1 cellular context compared by ENCODE assay signal in genomic region chr6:166313255-166314070, GRCh38.
TF ChIP-seq lines count a peak whose summit lies in the region.

No MANE protein-coding gene starts in this region.

TF ChIP-seq in K562, 482 proteins besides CTCF, POLR2A, EP300 and RAD21 (continued from another document and continues in another):
- TF ChIP-seq, protein P1, sequence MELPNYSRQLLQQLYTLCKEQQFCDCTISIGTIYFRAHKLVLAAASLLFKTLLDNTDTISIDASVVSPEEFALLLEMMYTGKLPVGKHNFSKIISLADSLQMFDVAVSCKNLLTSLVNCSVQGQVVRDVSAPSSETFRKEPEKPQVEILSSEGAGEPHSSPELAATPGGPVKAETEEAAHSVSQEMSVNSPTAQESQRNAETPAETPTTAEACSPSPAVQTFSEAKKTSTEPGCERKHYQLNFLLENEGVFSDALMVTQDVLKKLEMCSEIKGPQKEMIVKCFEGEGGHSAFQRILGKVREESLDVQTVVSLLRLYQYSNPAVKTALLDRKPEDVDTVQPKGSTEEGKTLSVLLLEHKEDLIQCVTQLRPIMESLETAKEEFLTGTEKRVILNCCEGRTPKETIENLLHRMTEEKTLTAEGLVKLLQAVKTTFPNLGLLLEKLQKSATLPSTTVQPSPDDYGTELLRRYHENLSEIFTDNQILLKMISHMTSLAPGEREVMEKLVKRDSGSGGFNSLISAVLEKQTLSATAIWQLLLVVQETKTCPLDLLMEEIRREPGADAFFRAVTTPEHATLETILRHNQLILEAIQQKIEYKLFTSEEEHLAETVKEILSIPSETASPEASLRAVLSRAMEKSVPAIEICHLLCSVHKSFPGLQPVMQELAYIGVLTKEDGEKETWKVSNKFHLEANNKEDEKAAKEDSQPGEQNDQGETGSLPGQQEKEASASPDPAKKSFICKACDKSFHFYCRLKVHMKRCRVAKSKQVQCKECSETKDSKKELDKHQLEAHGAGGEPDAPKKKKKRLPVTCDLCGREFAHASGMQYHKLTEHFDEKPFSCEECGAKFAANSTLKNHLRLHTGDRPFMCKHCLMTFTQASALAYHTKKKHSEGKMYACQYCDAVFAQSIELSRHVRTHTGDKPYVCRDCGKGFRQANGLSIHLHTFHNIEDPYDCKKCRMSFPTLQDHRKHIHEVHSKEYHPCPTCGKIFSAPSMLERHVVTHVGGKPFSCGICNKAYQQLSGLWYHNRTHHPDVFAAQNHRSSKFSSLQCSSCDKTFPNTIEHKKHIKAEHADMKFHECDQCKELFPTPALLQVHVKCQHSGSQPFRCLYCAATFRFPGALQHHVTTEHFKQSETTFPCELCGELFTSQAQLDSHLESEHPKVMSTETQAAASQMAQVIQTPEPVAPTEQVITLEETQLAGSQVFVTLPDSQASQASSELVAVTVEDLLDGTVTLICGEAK (IDR thresholded peaks at IDR 0.05) = 0 out of 2 replicates have a peak, but pooled peaks have one; percentile 22
- TF ChIP-seq, protein P1 (CRISPR knock-in tag; IDR thresholded peaks at IDR 0.05) = 0 out of 2 replicates have a peak, but pooled peaks have one; percentile 47
- TF ChIP-seq FOS (IDR thresholded peaks at IDR 0.05; ENCODE audit: extremely low read depth, insufficient read length) (no peak), HMG20B (CRISPR knock-in tag; IDR thresholded peaks at IDR 0.05) (no peak), NFYB (IDR thresholded peaks at IDR 0.05; ENCODE audit: extremely low read depth, insufficient read length) (no peak), ZNF175 (CRISPR knock-in tag; IDR thresholded peaks at IDR 0.05; ENCODE audit: low read depth) (peak; percentile 83; the same call in 1 of the 2 replicates), IRF2 (CRISPR knock-in tag; IDR thresholded peaks at IDR 0.05) (no peak), SRSF1 (IDR thresholded peaks at IDR 0.05; ENCODE audit: low read depth, low read length) (no peak), EP400 (IDR thresholded peaks at IDR 0.05) (peak; percentile 41; the same call in 1 of the 2 replicates), ZNF140 (CRISPR knock-in tag; IDR thresholded peaks at IDR 0.05) (no peak), SMAD4 (CRISPR knock-in tag; conservative IDR thresholded peaks at IDR 0.05) (peak; percentile 81), DMBX1 (CRISPR knock-in tag; IDR thresholded peaks at IDR 0.05; ENCODE audit: borderline replicate concordance) (peak; percentile 75; the same call in 1 of the 2 replicates), NCOA6 (IDR thresholded peaks at IDR 0.05) (no peak), HDAC3 (IDR thresholded peaks at IDR 0.05; ENCODE audit: borderline replicate concordance, partially characterized antibody) (no peak), MED1 (CRISPR knock-in tag; IDR thresholded peaks at IDR 0.05; ENCODE audit: borderline replicate concordance) (no peak), ZNF696 (CRISPR knock-in tag; conservative IDR thresholded peaks at IDR 0.05) (no peak), RBM14 (IDR thresholded peaks at IDR 0.05; ENCODE audit: borderline replicate concordance, insufficient read depth, low read depth, low read length) (no peak), RAD51 (IDR thresholded peaks at IDR 0.05; ENCODE audit: borderline replicate concordance, low read depth) (no peak; the same call in 1 of the 2 replicates), KAT2B (IDR thresholded peaks at IDR 0.05; ENCODE audit: low read depth, low read length) (no peak), SETDB1 (IDR thresholded peaks at IDR 0.05; ENCODE audit: low read length) (no peak), TAF7 (tag; IDR thresholded peaks at IDR 0.05) (no peak), NONO (IDR thresholded peaks at IDR 0.05; ENCODE audit: low read depth in 2 of 2, low read length in 1 of 2) (no peak), STAT5A (IDR thresholded peaks at IDR 0.05; ENCODE audit: borderline replicate concordance, low read length) (no peak), YBX1 (IDR thresholded peaks at IDR 0.05) (no peak), NR2F6 (CRISPR knock-in tag; IDR thresholded peaks at IDR 0.05) (no peak), CTBP1 (IDR thresholded peaks at IDR 0.05; ENCODE audit: borderline replicate concordance) (no peak), THAP7 (CRISPR knock-in tag; IDR thresholded peaks at IDR 0.05) (no peak), GATA2 (CRISPR knock-in tag; IDR thresholded peaks at IDR 0.05) (no peak), SMARCC2 (IDR thresholded peaks at IDR 0.05; ENCODE audit: low read depth) (no peak), SIN3A (IDR thresholded peaks at IDR 0.05; ENCODE audit: borderline replicate concordance in 2 of 2, control insufficient read depth in 1 of 2, low read depth in 2 of 2, low read length in 2 of 2) (no peak), NELFE (IDR thresholded peaks at IDR 0.05; ENCODE audit: insufficient read depth, insufficient read length) (no peak), FOXK2 (conservative IDR thresholded peaks at IDR 0.05 in 1 of 2, IDR thresholded peaks at IDR 0.05 in 1 of 2; ENCODE audit: low read depth in 2 of 2) (no peak), BMI1 (IDR thresholded peaks at IDR 0.05; ENCODE audit: low read length) (0 out of 2 replicates have a peak, but pooled peaks have one; percentile 25), SOX6 (IDR thresholded peaks at IDR 0.05) (no peak), ZBTB5 (IDR thresholded peaks at IDR 0.05) (no peak), GTF2A2 (tag; IDR thresholded peaks at IDR 0.05) (no peak), ZNF668 (CRISPR knock-in tag; IDR thresholded peaks at IDR 0.05) (peak; percentile 71; the same call in 1 of the 2 replicates), CREM (IDR thresholded peaks at IDR 0.05; ENCODE audit: low read depth) (peak; percentile 50), RFX5 (IDR thresholded peaks at IDR 0.05; ENCODE audit: low read depth, low read length) (no peak), ZNF23 (CRISPR knock-in tag; IDR thresholded peaks at IDR 0.05) (no peak), HNRNPLL (IDR thresholded peaks at IDR 0.05; ENCODE audit: low read depth, low read length, poor library complexity, severe bottlenecking) (no peak), ZNF134 (CRISPR knock-in tag; conservative IDR thresholded peaks at IDR 0.05) (no peak), BRF1 (IDR thresholded peaks at IDR 0.05; ENCODE audit: borderline replicate concordance, extremely low read depth, insufficient read length) (no peak), KDM2B (CRISPR knock-in tag; IDR thresholded peaks at IDR 0.05) (no peak), PTBP1 (IDR thresholded peaks at IDR 0.05; ENCODE audit: low read depth, low read length) (no peak), ZNF282 (CRISPR knock-in tag; IDR thresholded peaks at IDR 0.05) (no peak), SIX5 (IDR thresholded peaks at IDR 0.05; ENCODE audit: borderline replicate concordance in 1 of 2, insufficient read depth in 1 of 2, low read depth in 1 of 2, low read length in 2 of 2) (no peak), PHB2 (IDR thresholded peaks at IDR 0.05; ENCODE audit: low read depth) (no peak), HNRNPH1 (optimal IDR thresholded peaks at IDR 0.05; ENCODE audit: low read depth, low read length) (no peak), SP2 (IDR thresholded peaks at IDR 0.05; ENCODE audit: extremely low read depth, low read depth, low read length, poor library complexity, severe bottlenecking) (no peak), ZNF699 (CRISPR knock-in tag; IDR thresholded peaks at IDR 0.05; ENCODE audit: insufficient replicate concordance) (no peak)
- TF ChIP-seq, protein P2, sequence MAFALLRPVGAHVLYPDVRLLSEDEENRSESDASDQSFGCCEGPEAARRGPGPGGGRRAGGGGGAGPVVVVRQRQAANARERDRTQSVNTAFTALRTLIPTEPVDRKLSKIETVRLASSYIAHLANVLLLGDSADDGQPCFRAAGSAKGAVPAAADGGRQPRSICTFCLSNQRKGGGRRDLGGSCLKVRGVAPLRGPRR (CRISPR knock-in tag; IDR thresholded peaks at IDR 0.05) = no peak
- TF ChIP-seq, protein P3, sequence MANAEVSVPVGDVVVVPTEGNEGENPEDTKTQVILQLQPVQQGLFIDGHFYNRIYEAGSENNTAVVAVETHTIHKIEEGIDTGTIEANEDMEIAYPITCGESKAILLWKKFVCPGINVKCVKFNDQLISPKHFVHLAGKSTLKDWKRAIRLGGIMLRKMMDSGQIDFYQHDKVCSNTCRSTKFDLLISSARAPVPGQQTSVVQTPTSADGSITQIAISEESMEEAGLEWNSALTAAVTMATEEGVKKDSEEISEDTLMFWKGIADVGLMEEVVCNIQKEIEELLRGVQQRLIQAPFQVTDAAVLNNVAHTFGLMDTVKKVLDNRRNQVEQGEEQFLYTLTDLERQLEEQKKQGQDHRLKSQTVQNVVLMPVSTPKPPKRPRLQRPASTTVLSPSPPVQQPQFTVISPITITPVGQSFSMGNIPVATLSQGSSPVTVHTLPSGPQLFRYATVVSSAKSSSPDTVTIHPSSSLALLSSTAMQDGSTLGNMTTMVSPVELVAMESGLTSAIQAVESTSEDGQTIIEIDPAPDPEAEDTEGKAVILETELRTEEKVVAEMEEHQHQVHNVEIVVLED (CRISPR knock-in tag; IDR thresholded peaks at IDR 0.05) = no peak
- TF ChIP-seq, protein P4, sequence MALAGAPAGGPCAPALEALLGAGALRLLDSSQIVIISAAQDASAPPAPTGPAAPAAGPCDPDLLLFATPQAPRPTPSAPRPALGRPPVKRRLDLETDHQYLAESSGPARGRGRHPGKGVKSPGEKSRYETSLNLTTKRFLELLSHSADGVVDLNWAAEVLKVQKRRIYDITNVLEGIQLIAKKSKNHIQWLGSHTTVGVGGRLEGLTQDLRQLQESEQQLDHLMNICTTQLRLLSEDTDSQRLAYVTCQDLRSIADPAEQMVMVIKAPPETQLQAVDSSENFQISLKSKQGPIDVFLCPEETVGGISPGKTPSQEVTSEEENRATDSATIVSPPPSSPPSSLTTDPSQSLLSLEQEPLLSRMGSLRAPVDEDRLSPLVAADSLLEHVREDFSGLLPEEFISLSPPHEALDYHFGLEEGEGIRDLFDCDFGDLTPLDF (CRISPR knock-in tag; IDR thresholded peaks at IDR 0.05) = no peak
- TF ChIP-seq, protein P5, sequence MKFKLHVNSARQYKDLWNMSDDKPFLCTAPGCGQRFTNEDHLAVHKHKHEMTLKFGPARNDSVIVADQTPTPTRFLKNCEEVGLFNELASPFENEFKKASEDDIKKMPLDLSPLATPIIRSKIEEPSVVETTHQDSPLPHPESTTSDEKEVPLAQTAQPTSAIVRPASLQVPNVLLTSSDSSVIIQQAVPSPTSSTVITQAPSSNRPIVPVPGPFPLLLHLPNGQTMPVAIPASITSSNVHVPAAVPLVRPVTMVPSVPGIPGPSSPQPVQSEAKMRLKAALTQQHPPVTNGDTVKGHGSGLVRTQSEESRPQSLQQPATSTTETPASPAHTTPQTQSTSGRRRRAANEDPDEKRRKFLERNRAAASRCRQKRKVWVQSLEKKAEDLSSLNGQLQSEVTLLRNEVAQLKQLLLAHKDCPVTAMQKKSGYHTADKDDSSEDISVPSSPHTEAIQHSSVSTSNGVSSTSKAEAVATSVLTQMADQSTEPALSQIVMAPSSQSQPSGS (CRISPR knock-in tag; IDR thresholded peaks at IDR 0.05) = no peak
